In the genomic region with DNA sequence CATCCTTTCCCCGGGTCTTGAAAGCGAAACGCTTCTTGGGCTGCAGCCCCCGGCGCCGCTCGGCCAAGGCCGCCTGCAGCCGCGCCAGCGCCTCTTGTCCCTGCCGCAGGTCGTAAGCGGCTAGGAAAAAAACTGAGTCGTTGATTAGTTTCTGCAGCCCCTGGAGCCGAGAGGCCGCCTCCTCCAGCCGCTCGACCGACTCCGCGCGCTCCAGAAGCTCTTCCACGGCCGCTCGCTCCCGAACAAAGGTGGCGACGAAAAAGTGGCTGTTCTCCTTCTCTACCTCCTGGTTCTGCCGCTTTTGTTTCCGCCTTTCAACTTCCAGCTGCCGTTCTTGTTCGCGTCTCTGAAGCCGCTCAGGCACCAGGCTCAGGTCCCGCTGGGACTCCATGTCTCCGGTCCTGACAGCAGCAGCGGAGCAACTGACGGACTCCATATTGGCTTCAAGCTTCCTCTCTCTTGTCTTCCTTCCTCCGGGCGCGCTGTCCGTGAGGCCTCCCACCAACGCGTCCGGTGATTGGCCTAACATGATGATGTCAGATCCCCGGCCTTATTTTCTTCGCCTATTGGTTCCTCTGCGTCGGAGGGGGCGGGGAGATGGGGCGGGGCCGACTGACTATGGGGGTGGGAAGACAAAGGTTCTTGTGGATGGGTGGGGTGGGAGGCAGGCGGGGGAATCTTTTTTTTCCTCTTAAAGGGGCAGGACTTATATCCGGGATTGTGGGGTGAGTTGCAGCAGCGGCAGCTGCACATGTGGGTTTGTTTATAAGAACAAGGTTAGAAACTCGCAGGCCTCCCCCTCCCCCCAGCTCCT, we compare ENCODE assay signal across 8 cellular contexts. TPM values are rescaled to one million over a fixed set of nuclear protein-coding genes. Genes with fewer than 3 reads are reported as not detected.
DNase-seq lines count a peak whose midpoint lies in the region; ATAC-seq and TF ChIP-seq lines count a peak whose summit lies in the region.

Gene TBCC (minus strand): TSS at position 466 of the 814 bp plus-strand sequence. CDS start 30 bp downstream, at position 436.

- H3K4me1 ChIP-seq in mucosa of stomach (ENCODE audit: control insufficient read depth, insufficient read depth, low read length): peaks cover 7% of the 10 kb centered on the region

- H3K9me3 ChIP-seq in mucosa of stomach (ENCODE audit: control insufficient read depth, low read length): no peaks in the 10 kb centered on the region

- H3K36me3 ChIP-seq in mucosa of stomach (ENCODE audit: control insufficient read depth, insufficient read depth, low read length): no peaks in the 10 kb centered on the region

- H3K4me3 ChIP-seq in mucosa of stomach (ENCODE audit: low read length): peak within 1 kb of the TSS; percentile 97

- H3K9ac ChIP-seq in mucosa of stomach (ENCODE audit: low read length): peak within 1 kb of the TSS; percentile 100

- DNase-seq in DMS53 treated with DMSO at 0.1 percent for 48 hours (lab: John Stamatoyannopoulos, UW; ENCODE audit: unreplicated experiment) (peak; percentile 96), KG1 (lab: John Stamatoyannopoulos, UW) (peak; percentile 94)
- DNase-seq in activated T-cell treated with anti-CD3 and anti-CD28 coated beads, Interleukin-2, amount 50 U/mL, for 48 hours: peak; percentile 93 to 94
- peak; percentile 91 for DNase-seq in stimulated activated CD8-positive, alpha-beta memory T cell treated with anti-CD3 and anti-CD28 coated beads, Interleukin-4, amount 100 ng/mL, for 48 hours

- H3K27me3 ChIP-seq in mucosa of stomach (ENCODE audit: control insufficient read depth, insufficient read depth, low read length): no peaks in the 10 kb centered on the region

- ATAC-seq in GM21723 (IDR thresholded peaks at IDR 0.05; ENCODE audit: unreplicated experiment) (peak; percentile 74), esophagus mucosa (peak; percentile 91)

TF ChIP-seq in PFSK-1, 5 proteins besides CTCF, POLR2A, EP300 and RAD21:
- TF ChIP-seq TAF1 (IDR thresholded peaks at IDR 0.05; ENCODE audit: borderline replicate concordance, insufficient read depth, low read length): peak; percentile 100
- TF ChIP-seq POLR2AphosphoS5 (IDR thresholded peaks at IDR 0.05; ENCODE audit: low read depth, low read length): peak; percentile 97
- no peak for TF ChIP-seq FOXP2 (optimal IDR thresholded peaks at IDR 0.05; ENCODE audit: borderline replicate concordance, extremely low read depth, extremely low read length, insufficient read depth)
- TF ChIP-seq SIN3A (IDR thresholded peaks at IDR 0.05; ENCODE audit: borderline replicate concordance, insufficient read depth, low read length): peak; percentile 93
- TF ChIP-seq, protein P1, sequence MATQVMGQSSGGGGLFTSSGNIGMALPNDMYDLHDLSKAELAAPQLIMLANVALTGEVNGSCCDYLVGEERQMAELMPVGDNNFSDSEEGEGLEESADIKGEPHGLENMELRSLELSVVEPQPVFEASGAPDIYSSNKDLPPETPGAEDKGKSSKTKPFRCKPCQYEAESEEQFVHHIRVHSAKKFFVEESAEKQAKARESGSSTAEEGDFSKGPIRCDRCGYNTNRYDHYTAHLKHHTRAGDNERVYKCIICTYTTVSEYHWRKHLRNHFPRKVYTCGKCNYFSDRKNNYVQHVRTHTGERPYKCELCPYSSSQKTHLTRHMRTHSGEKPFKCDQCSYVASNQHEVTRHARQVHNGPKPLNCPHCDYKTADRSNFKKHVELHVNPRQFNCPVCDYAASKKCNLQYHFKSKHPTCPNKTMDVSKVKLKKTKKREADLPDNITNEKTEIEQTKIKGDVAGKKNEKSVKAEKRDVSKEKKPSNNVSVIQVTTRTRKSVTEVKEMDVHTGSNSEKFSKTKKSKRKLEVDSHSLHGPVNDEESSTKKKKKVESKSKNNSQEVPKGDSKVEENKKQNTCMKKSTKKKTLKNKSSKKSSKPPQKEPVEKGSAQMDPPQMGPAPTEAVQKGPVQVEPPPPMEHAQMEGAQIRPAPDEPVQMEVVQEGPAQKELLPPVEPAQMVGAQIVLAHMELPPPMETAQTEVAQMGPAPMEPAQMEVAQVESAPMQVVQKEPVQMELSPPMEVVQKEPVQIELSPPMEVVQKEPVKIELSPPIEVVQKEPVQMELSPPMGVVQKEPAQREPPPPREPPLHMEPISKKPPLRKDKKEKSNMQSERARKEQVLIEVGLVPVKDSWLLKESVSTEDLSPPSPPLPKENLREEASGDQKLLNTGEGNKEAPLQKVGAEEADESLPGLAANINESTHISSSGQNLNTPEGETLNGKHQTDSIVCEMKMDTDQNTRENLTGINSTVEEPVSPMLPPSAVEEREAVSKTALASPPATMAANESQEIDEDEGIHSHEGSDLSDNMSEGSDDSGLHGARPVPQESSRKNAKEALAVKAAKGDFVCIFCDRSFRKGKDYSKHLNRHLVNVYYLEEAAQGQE (IDR thresholded peaks at IDR 0.05; ENCODE audit: insufficient read depth in 1 of 2, low read depth in 2 of 2, low read length in 2 of 2): peak; percentile 11 to 75; a peak in 2 of 4 replicates
TF ChIP-seq in PFSK-1: peak in this region for 4.

RNA-seq across cellular contexts. Expression of gene TBCC, which starts in this region (rescaled TPM):
- polyA plus RNA-seq in PFSK-1 (2012; ENCODE audit: insufficient read length, low read depth): 27.2 TPM
- total RNA-seq in esophagus mucosa: 15.0 TPM

Comparison
In these comparisons a context has a peak if more than half of its experiments do, and no peak if none do; other contexts are left out.
1. Peak in every context shown above with its lines: DNase-seq, ATAC-seq and H3K4me3 ChIP-seq.